Comparison of ENCODE assay signal across 14 cellular contexts in the genomic region with DNA sequence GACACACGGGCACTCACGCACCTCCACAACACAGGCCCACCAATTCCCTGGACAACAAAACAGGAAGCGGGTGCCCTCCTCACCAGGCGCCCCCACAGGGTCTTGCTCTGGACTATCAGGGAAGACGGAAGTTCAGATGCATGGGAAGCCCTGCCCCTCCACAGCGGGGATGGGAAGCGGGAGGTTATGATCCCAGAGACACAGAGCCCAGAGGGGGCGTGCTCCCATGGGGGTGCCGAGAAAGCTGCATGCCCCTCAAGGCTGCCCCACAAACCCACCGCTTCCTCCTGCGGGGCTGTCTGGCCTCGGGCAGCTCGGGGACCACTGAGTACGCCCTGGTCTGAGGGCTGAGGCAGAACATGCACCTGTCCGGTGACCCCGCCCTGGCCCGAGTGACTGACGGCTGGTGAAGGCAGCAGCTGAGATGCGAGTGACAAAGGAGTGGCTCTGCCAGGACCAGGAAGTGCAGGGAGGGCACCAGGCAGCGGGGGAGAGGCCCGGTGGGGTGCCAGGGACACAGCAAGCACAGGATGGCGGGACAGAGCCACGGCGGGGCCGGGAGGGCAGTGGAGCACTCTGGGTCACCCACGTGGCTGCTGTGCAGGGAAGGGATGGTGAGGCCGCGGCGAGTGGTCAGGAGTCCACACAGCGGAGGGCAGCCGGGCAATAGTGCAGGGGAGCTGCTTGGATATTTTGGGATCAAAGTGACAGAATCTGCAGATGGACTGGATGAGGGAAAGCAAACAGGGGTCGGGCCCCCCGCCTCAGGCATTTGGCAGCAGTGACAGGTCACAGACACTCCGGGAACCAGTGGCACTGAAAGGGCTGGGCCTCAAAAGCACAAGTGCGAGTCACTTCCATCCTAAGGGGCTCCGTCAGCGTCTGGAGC. TPM values are rescaled to one million over a fixed set of nuclear protein-coding genes. Genes with fewer than 3 reads are reported as not detected.
DNase-seq lines count a peak whose midpoint lies in the region; ATAC-seq and TF ChIP-seq lines count a peak whose summit lies in the region.
"Had no signal": no experiment of that assay in that cellular context is flagged by ENCODE, and none has a peak within 500 bp of the region (broad histone marks: within the 10 kb centered on the region; RNA-seq: fewer than 3 reads in every experiment).

No MANE protein-coding gene starts in this region.

- no peaks in the 10 kb centered on the region for H3K9me3 Mint-ChIP-seq in CD8-positive, alpha-beta memory T cell
- no peaks in the 10 kb centered on the region for H3K9me3 Mint-ChIP-seq in activated naive CD4-positive, alpha-beta T cell treated with anti-CD3 and anti-CD28 coated beads, Interleukin-2, amount 50 U/mL, for 72 hours
- H3K9me3 Mint-ChIP-seq: activated naive CD4-positive, alpha-beta T cell treated with anti-CD3 and anti-CD28 coated beads, Interleukin-2, amount 50 U/mL, for 24 hours had no signal

- no peaks in the 10 kb centered on the region for H3K9me2 ChIP-seq in SK-N-SH

- TF ChIP-seq RAD21 in SK-N-SH (IDR thresholded peaks at IDR 0.05; ENCODE audit: low read length), result no peak

- H3K27me3 ChIP-seq in CD8-positive, alpha-beta memory T cell (ENCODE audit: insufficient read depth, low read length, poor library complexity, severe bottlenecking), result no peaks in the 10 kb centered on the region
- H3K27me3 ChIP-seq in esophagus squamous epithelium (no peaks in the 10 kb centered on the region), parathyroid adenoma (ENCODE audit: control insufficient read depth, insufficient read depth, low read length) (no peaks in the 10 kb centered on the region), SK-N-SH (ENCODE audit: insufficient read depth) (no peaks in the 10 kb centered on the region)

- 87 to 88% methylated on average over 11 to 13 of the region's 37 CpGs for WGBS in esophagus squamous epithelium, 2 donors
- WGBS in SK-N-SH (ENCODE audit: low lambda C conversion rate), result 96% methylated on average over 24 of the region's 37 CpGs

- peaks cover 26% of the 10 kb centered on the region for H3K36me3 ChIP-seq in CD8-positive, alpha-beta memory T cell (ENCODE audit: insufficient read depth, low read length)
- H3K36me3 ChIP-seq in esophagus squamous epithelium (peaks cover 41 to 100% (median 48%) of the 10 kb centered on the region in 3 donors), parathyroid adenoma (ENCODE audit: control insufficient read depth, insufficient read depth, low read length) (no peaks in the 10 kb centered on the region), SK-N-SH (replicated peaks in 1 of 2; ENCODE audit: control insufficient read depth in 1 of 2, insufficient read depth in 2 of 2, low read length in 1 of 2) (peaks cover 0 to 47% of the 10 kb centered on the region in 2 experiments)

- TF ChIP-seq CTCF in esophagus squamous epithelium (IDR thresholded peaks at IDR 0.05), result no peak
- TF ChIP-seq CTCF in parathyroid adenoma (IDR thresholded peaks at IDR 0.05), result no peak
- no peak for TF ChIP-seq CTCF in SK-N-SH (IDR thresholded peaks at IDR 0.05)

- DNase-seq in CD8-positive, alpha-beta memory T cell, result peak in 1 of 5 donors; percentile 33
- peak; percentile 37 for DNase-seq in HT-29 (ENCODE audit: low spot score)
- no peak for DNase-seq in esophagus squamous epithelium (lab: John Stamatoyannopoulos, UW)
- no peak for DNase-seq in activated naive CD4-positive, alpha-beta T cell treated with anti-CD3 and anti-CD28 coated beads, Interleukin-2, amount 50 U/mL, for 72 hours (ENCODE audit: low spot score in 2 of 2)
- no peak for DNase-seq in EL
- DNase-seq in SK-N-SH, result no peak
- DNase-seq: COR-L47; IMR-90; midbrain; NCI-H1694 treated with DMSO at 0.1 percent for 48 hours; stimulated activated CD4-positive, alpha-beta T cell treated with anti-CD3 and anti-CD28 coated beads, Interleukin-4, amount 100 ng/mL, for 1 hour; stimulated activated naive CD8-positive, alpha-beta T cell treated with anti-CD3 and anti-CD28 coated beads, Interleukin-15, Interleukin-2, amounts not matched to agents 100 U/mL and 50 U/mL, for 24 hours had no signal

- H3K4me1 Mint-ChIP-seq in CD8-positive, alpha-beta memory T cell, result peaks cover 0 to 3% (median 0%) of the 10 kb centered on the region in 3 donors
- H3K4me1 Mint-ChIP-seq: activated naive CD4-positive, alpha-beta T cell treated with anti-CD3 and anti-CD28 coated beads, Interleukin-2, amount 50 U/mL, for 24 hours had no signal

- ATAC-seq in activated naive CD4-positive, alpha-beta T cell treated with anti-CD3 and anti-CD28 coated beads, Interleukin-2, amount 50 U/mL, for 72 hours, result no peak
- ATAC-seq: stimulated activated naive CD8-positive, alpha-beta T cell treated with anti-CD3 and anti-CD28 coated beads, Interleukin-15, Interleukin-2, amounts not matched to agents 100 U/mL and 50 U/mL, for 24 hours had no signal

- H3K4me2 ChIP-seq in parathyroid adenoma (ENCODE audit: low read length) (peak overlapping the region; percentile 52), SK-N-SH (no peak overlapping the region)

- peak overlapping the region; percentile 67 for H3K27ac ChIP-seq in CD8-positive, alpha-beta memory T cell (ENCODE audit: low read depth, low read length)
- peak overlapping the region in 3 of 4 donors; percentile 59 to 75 (median 63) for H3K27ac ChIP-seq in esophagus squamous epithelium
- H3K27ac ChIP-seq in parathyroid adenoma, result no peak overlapping the region
- H3K27ac ChIP-seq in SK-N-SH (ENCODE audit: low read depth in 2 of 2, low read length in 1 of 2), result no peak overlapping the region; a peak in 1 of 4 replicates

- no peak overlapping the region for H3K27ac Mint-ChIP-seq in CD8-positive, alpha-beta memory T cell
- H3K27ac Mint-ChIP-seq in activated naive CD4-positive, alpha-beta T cell treated with anti-CD3 and anti-CD28 coated beads, Interleukin-2, amount 50 U/mL, for 72 hours, result peak overlapping the region in 1 of 2 donors; percentile 10
- H3K27ac Mint-ChIP-seq: activated naive CD4-positive, alpha-beta T cell treated with anti-CD3 and anti-CD28 coated beads, Interleukin-2, amount 50 U/mL, for 24 hours had no signal

- CTCF ChIA-PET in CD8-positive, alpha-beta memory T cell (lab: Charles Lee), result no interaction called here
- CTCF ChIA-PET in SK-N-SH (lab: Yijun Ruan, JAX), result interaction anchor here (0.9 to 1.6 kb wide), 3 partner anchors 17 to 149 kb away, joined by 3 to 6 read pairs (median 3); no protein-coding TSS in a partner anchor

- no peak overlapping the region for H3K4me3 Mint-ChIP-seq in CD8-positive, alpha-beta memory T cell
- H3K4me3 Mint-ChIP-seq: activated naive CD4-positive, alpha-beta T cell treated with anti-CD3 and anti-CD28 coated beads, Interleukin-2, amount 50 U/mL, for 24 hours had no signal

- no peaks in the 10 kb centered on the region for H3K4me1 ChIP-seq in CD8-positive, alpha-beta memory T cell (ENCODE audit: insufficient read depth, low read length)
- H3K4me1 ChIP-seq in esophagus squamous epithelium (peaks cover 14 to 28% (median 18%) of the 10 kb centered on the region in 3 donors), parathyroid adenoma (no peaks in the 10 kb centered on the region), SK-N-SH (ENCODE audit: control insufficient read depth in 1 of 2, insufficient read depth in 2 of 2, low read depth in 1 of 2, low read length in 1 of 2) (peaks cover 0 to 4% of the 10 kb centered on the region in 2 experiments; a peak in 1 of 4 replicates)

- no peak for TF ChIP-seq EP300 in SK-N-SH (IDR thresholded peaks at IDR 0.05; ENCODE audit: borderline replicate concordance in 1 of 2, low read depth in 1 of 2, low read length in 1 of 2)

- intact Hi-C loops in esophagus squamous epithelium (cut with DNase I), result loop anchor here (10.0 kb wide), 1 partner anchor 145 kb away; no protein-coding TSS in a partner anchor

- TF ChIP-seq POLR2A in esophagus squamous epithelium (IDR thresholded peaks at IDR 0.05), result no peak

- H3K9ac ChIP-seq in parathyroid adenoma (no peak overlapping the region), SK-N-SH (no peak overlapping the region)

- POLR2A ChIA-PET in CD8-positive, alpha-beta memory T cell (lab: Charles Lee), result no interaction called here
- POLR2A ChIA-PET in SK-N-SH (lab: Yijun Ruan, JAX), result no interaction called here

- no peaks in the 10 kb centered on the region for H4K20me1 ChIP-seq in SK-N-SH (ENCODE audit: insufficient read depth)

- H3K79me2 ChIP-seq in parathyroid adenoma (peaks cover 4% of the 10 kb centered on the region), SK-N-SH (ENCODE audit: insufficient read depth) (peaks cover 19% of the 10 kb centered on the region; the same call in 1 of the 2 replicates)

- no peak overlapping the region for H3K4me3 ChIP-seq in CD8-positive, alpha-beta memory T cell (ENCODE audit: low read length)
- no peak overlapping the region for H3K4me3 ChIP-seq in esophagus squamous epithelium
- H3K4me3 ChIP-seq in parathyroid adenoma (ENCODE audit: low read depth, low read length), result no peak overlapping the region
- no peak overlapping the region for H3K4me3 ChIP-seq in SK-N-SH (ENCODE audit: low read depth in 2 of 2, low read length in 1 of 2)

- H2AFZ ChIP-seq in parathyroid adenoma (no peak overlapping the region), SK-N-SH (ENCODE audit: low read depth) (no peak overlapping the region)

- peaks cover 0 to 80% (median 3%) of the 10 kb centered on the region in 3 donors for H3K36me3 Mint-ChIP-seq in CD8-positive, alpha-beta memory T cell
- H3K36me3 Mint-ChIP-seq in activated naive CD4-positive, alpha-beta T cell treated with anti-CD3 and anti-CD28 coated beads, Interleukin-2, amount 50 U/mL, for 72 hours, result peaks cover 0 to 4% of the 10 kb centered on the region in 2 donors

- no peaks in the 10 kb centered on the region for H3F3A ChIP-seq in SK-N-SH (replicated peaks; ENCODE audit: insufficient read depth)

- no peaks in the 10 kb centered on the region for H3K27me3 Mint-ChIP-seq in CD8-positive, alpha-beta memory T cell
- H3K27me3 Mint-ChIP-seq: activated naive CD4-positive, alpha-beta T cell treated with anti-CD3 and anti-CD28 coated beads, Interleukin-2, amount 50 U/mL, for 24 hours had no signal

- H3K9me3 ChIP-seq in CD8-positive, alpha-beta memory T cell (ENCODE audit: low read length), result no peaks in the 10 kb centered on the region
- H3K9me3 ChIP-seq in esophagus squamous epithelium (no peaks in the 10 kb centered on the region), parathyroid adenoma (ENCODE audit: control insufficient read depth, low read length) (no peaks in the 10 kb centered on the region), SK-N-SH (no peaks in the 10 kb centered on the region)

RNA-seq across cellular contexts. Expression of a gene that starts 18.6 kb away (rescaled TPM):
- 10 to 100 TPM; 75.4 to 77.0 TPM for total RNA-seq in CD8-positive, alpha-beta memory T cell
- polyA plus RNA-seq in CD8-positive, alpha-beta memory T cell, result 29.9 TPM
- total RNA-seq in HT-29 (2014; rRNA removed; shearing (Covaris generic)), result 98.1 and 99.6 TPM in 2 replicates
- total RNA-seq in esophagus squamous epithelium, result 10 to 100 TPM; 36.1 to 57.6 (median 39.5) TPM
- total RNA-seq in activated naive CD4-positive, alpha-beta T cell treated with anti-CD3 and anti-CD28 coated beads, Interleukin-2, amount 50 U/mL, for 72 hours, result 10 to 100 TPM; 64.7 to 67.6 TPM
- polyA plus RNA-seq in SK-N-SH (2012; rRNA removed), result 66.2 and 70.4 TPM in 2 replicates
- 31.7 and 41.3 TPM in 2 replicates for polyA plus RNA-seq in SK-N-SH (2012; cell fraction: cytosol; rRNA removed)
- 171 and 178 TPM in 2 replicates for polyA plus RNA-seq in SK-N-SH (2012; cell fraction: nucleus; rRNA removed)

RNA-seq across cellular contexts. Expression of a gene that starts 35.5 kb away (rescaled TPM):
- 10 to 100 TPM; 68.8 to 70.7 TPM for total RNA-seq in CD8-positive, alpha-beta memory T cell
- 18.4 TPM for polyA plus RNA-seq in CD8-positive, alpha-beta memory T cell
- total RNA-seq in HT-29 (2014; rRNA removed; shearing (Covaris generic)), result 55.8 and 62.9 TPM in 2 replicates
- total RNA-seq in esophagus squamous epithelium, result 10 to 100 TPM; 12.7 to 32.2 (median 22.4) TPM
- 100 to 1,000 TPM in 1 of 2 donors, 10 to 100 TPM in 1; 63.0 to 108 TPM for total RNA-seq in activated naive CD4-positive, alpha-beta T cell treated with anti-CD3 and anti-CD28 coated beads, Interleukin-2, amount 50 U/mL, for 72 hours
- 22.0 and 24.0 TPM in 2 replicates for polyA plus RNA-seq in SK-N-SH (2012; rRNA removed)
- 9.6 and 10.1 TPM in 2 replicates for polyA plus RNA-seq in SK-N-SH (2012; cell fraction: cytosol; rRNA removed)
- 159 and 185 TPM in 2 replicates for polyA plus RNA-seq in SK-N-SH (2012; cell fraction: nucleus; rRNA removed)

Comparison
In these comparisons a context has a peak if more than half of its experiments do, and no peak if none do; other contexts are left out.
1. H3K27ac ChIP-seq: peak in CD8-positive, alpha-beta memory T cell (single experiment) and esophagus squamous epithelium (3 of 4); none in parathyroid adenoma (single experiment) and SK-N-SH (0 of 2).